1 cellular context compared by ENCODE assay signal in genomic region chr12:124026755-124027745, GRCh38.
TF ChIP-seq lines count a peak whose summit lies in the region.

No MANE protein-coding gene starts in this region.

TF ChIP-seq in SK-N-SH, 30 proteins besides CTCF, POLR2A, EP300 and RAD21 (continued from another document):
- TF ChIP-seq REST (IDR thresholded peaks at IDR 0.05; ENCODE audit: low read depth, low read length): no peak
- TF ChIP-seq EZH2phosphoT487 (IDR thresholded peaks at IDR 0.05; ENCODE audit: borderline replicate concordance, low read depth): no peak
